23 cellular contexts compared by ENCODE assay signal in genomic region chr19:7386769-7387168, GRCh38. TPM values are rescaled to one million over a fixed set of nuclear protein-coding genes. Genes with fewer than 3 reads are reported as not detected.
DNase-seq lines count a peak whose midpoint lies in the region; ATAC-seq, FAIRE-seq and TF ChIP-seq lines count a peak whose summit lies in the region.
"Had no signal": no experiment of that assay in that cellular context is flagged by ENCODE, and none has a peak within 500 bp of the region (broad histone marks: within the 10 kb centered on the region; RNA-seq: fewer than 3 reads in every experiment).

No MANE protein-coding gene starts in this region.

- no peaks in the 10 kb centered on the region for H3K4me1 ChIP-seq in CD8-positive, alpha-beta T cell (ENCODE audit: insufficient read depth, low read length)
- H3K4me1 ChIP-seq in RWPE2 (ENCODE audit: insufficient read depth, poor library complexity, severe bottlenecking) (peaks cover 17% of the 10 kb centered on the region), H1 (replicated peaks in 1 of 4; ENCODE audit: control insufficient read depth in 3 of 4, insufficient read depth in 4 of 4, low read length in 3 of 4) (0 out of 7 replicates have a peak, but pooled peaks cover 0 to 2% (median 0%) of the 10 kb centered on the region in 4 experiments)
- H3K4me1 ChIP-seq: ascending aorta, right atrium auricular region had no signal

- no peak for FAIRE-seq in H1 (lab: Jason Lieb, UNC)
- FAIRE-seq: A204.1, D721Med, pancreas had no signal

- H3K36me3 ChIP-seq in CD8-positive, alpha-beta T cell (ENCODE audit: insufficient read depth, low read length): peaks cover 57% of the 10 kb centered on the region
- peaks cover 8% of the 10 kb centered on the region for H3K36me3 ChIP-seq in RWPE2 (ENCODE audit: low read depth)
- H3K36me3 ChIP-seq in H1 (ENCODE audit: control insufficient read depth in 2 of 4, insufficient read depth in 4 of 4, low read length in 3 of 4): no peaks in the 10 kb centered on the region
- no peaks in the 10 kb centered on the region for H3K36me3 ChIP-seq in brain microvascular endothelial cell (replicated peaks)
- H3K36me3 ChIP-seq: pancreas, right atrium auricular region had no signal

- CTCF ChIA-PET in activated CD8-positive, alpha-beta memory T cell treated with anti-CD3 and anti-CD28 coated beads, Interleukin-2, amount 10 ng/mL, durations not matched to agents 7 days and 5 days (lab: Charles Lee): interaction anchor here (0.8 to 1.2 kb wide), 3 partner anchors 9 to 412 kb away, joined by 3 to 4 read pairs (median 4); no protein-coding TSS in a partner anchor
- CTCF ChIA-PET in CD8-positive, alpha-beta T cell (lab: Charles Lee): interaction anchor here (0.9 to 1.6 kb wide), 5 partner anchors 9 to 58 kb away, joined by 3 to 5 read pairs (median 5); no protein-coding TSS in a partner anchor
- CTCF ChIA-PET in H1 (lab: Charles Lee; ENCODE audit: partially characterized antibody): interaction anchor here (0.6 to 2.1 kb wide), 10 partner anchors 9 to 1162 kb away, joined by 3 to 7 read pairs (median 3); no protein-coding TSS in a partner anchor

- DNase-seq in activated CD8-positive, alpha-beta memory T cell treated with anti-CD3 and anti-CD28 coated beads, Interleukin-2, amount 10 ng/mL, durations not matched to agents 7 days and 5 days: no peak
- DNase-seq in activated CD8-positive, alpha-beta memory T cell treated with anti-CD3 and anti-CD28 coated beads, Interleukin-2, amount 50 U/mL, for 48 hours: no peak
- no peak for DNase-seq in CD8-positive, alpha-beta T cell
- DNase-seq in RWPE2 (ENCODE audit: low spot score) (no peak), H1 (ENCODE audit: low read depth in 1 of 2, low spot score in 2 of 2) (no peak), brain microvascular endothelial cell (no peak), left lobe of liver (ENCODE audit: low spot score) (no peak)
- DNase-seq in activated CD4-positive, CD25-positive, alpha-beta regulatory T cell treated with anti-CD3 and anti-CD28 coated beads, Interleukin-2, amount 50 U/mL, for 72 hours: no peak
- DNase-seq: activated naive CD4-positive, alpha-beta T cell treated with anti-CD3 and anti-CD28 coated beads, Interleukin-2, amount 10 ng/mL, durations not matched to agents 7 days and 5 days; erythroblast; foreskin fibroblast; Kasumi-1; left lung; NCI-H1092; NCI-H1930; NCI-H2227 treated with DMSO at 0.1 percent for 48 hours; T1000 had no signal

- no peak overlapping the region for H3K27ac ChIP-seq in CD8-positive, alpha-beta T cell (ENCODE audit: low read depth, low read length)
- H3K27ac ChIP-seq in RWPE2 (ENCODE audit: poor library complexity, severe bottlenecking) (peak overlapping the region; percentile 22), H1 (ENCODE audit: low read depth, low read length) (no peak overlapping the region), brain microvascular endothelial cell (no peak overlapping the region)
- H3K27ac ChIP-seq: ascending aorta, left lung, right atrium auricular region had no signal

- H4K5ac ChIP-seq in H1 (ENCODE audit: insufficient read length, low read depth, low read length): no peak overlapping the region

- no peak overlapping the region for H3K14ac ChIP-seq in H1 (ENCODE audit: insufficient read length)

- H3K23me2 ChIP-seq in H1 (ENCODE audit: low read depth, low read length): no peaks in the 10 kb centered on the region

- H3K23ac ChIP-seq in H1 (ENCODE audit: insufficient read length): no peak overlapping the region

- POLR2A ChIA-PET in CD8-positive, alpha-beta T cell (lab: Charles Lee): interaction anchor here (1.0 to 1.3 kb wide), 2 partner anchors 8 to 38 kb away, joined by 3 to 4 read pairs; partner anchors contain the start of gene ARHGEF18
- POLR2A ChIA-PET in H1 (lab: Charles Lee; ENCODE audit: partially characterized antibody): interaction anchor here (0.9 to 1.2 kb wide), 2 partner anchors 9 to 288 kb away, joined by 3 to 5 read pairs; no protein-coding TSS in a partner anchor

- peak overlapping the region; percentile 83 for H3K27ac Mint-ChIP-seq in activated CD8-positive, alpha-beta memory T cell treated with anti-CD3 and anti-CD28 coated beads, Interleukin-2, amount 10 ng/mL, durations not matched to agents 7 days and 5 days
- peak overlapping the region; percentile 80 for H3K27ac Mint-ChIP-seq in CD8-positive, alpha-beta T cell
- H3K27ac Mint-ChIP-seq: activated naive CD4-positive, alpha-beta T cell treated with anti-CD3 and anti-CD28 coated beads, Interleukin-2, amount 10 ng/mL, durations not matched to agents 7 days and 5 days; nephron had no signal

- H2BK12ac ChIP-seq in H1 (ENCODE audit: low read depth, low read length): 0 out of 2 replicates have a peak overlapping the region, but pooled peaks have one; percentile 62

- TF ChIP-seq CTCF in CD8-positive, alpha-beta T cell (IDR thresholded peaks at IDR 0.05): no peak
- TF ChIP-seq CTCF in RWPE2 (IDR thresholded peaks at IDR 0.05; ENCODE audit: poor library complexity, severe bottlenecking): no peak
- TF ChIP-seq CTCF in H1 (IDR thresholded peaks at IDR 0.05; ENCODE audit: control extremely low read depth in 1 of 3, insufficient read depth in 1 of 3, low read depth in 1 of 3, low read length in 3 of 3): no peak
- no peak for TF ChIP-seq CTCF in brain microvascular endothelial cell (IDR thresholded peaks at IDR 0.05; ENCODE audit: low read depth, low read length, missing control alignments)

- no peak overlapping the region for H3K4me3 ChIP-seq in CD8-positive, alpha-beta T cell (ENCODE audit: low read depth, low read length)
- H3K4me3 ChIP-seq in RWPE2 (ENCODE audit: severe bottlenecking) (no peak overlapping the region), H1 (ENCODE audit: extremely low read depth in 1 of 4, insufficient read depth in 2 of 4, low read depth in 3 of 4, low read length in 4 of 4) (no peak overlapping the region), brain microvascular endothelial cell (ENCODE audit: low read depth, low read length) (no peak overlapping the region)
- H3K4me3 ChIP-seq: ascending aorta, left lung, pancreas, right atrium auricular region had no signal

- no peak overlapping the region for H4K8ac ChIP-seq in H1 (ENCODE audit: extremely low read depth, insufficient read depth, low read length)

- H3K36me3 Mint-ChIP-seq in activated CD8-positive, alpha-beta memory T cell treated with anti-CD3 and anti-CD28 coated beads, Interleukin-2, amount 10 ng/mL, durations not matched to agents 7 days and 5 days: peaks cover 16% of the 10 kb centered on the region
- H3K36me3 Mint-ChIP-seq in CD8-positive, alpha-beta T cell: peaks cover 79% of the 10 kb centered on the region

- intact Hi-C loops in CD8-positive, alpha-beta T cell (cut with DNase I, micrococcal nuclease): no loop called here

- 0 out of 2 replicates have a peak overlapping the region, but pooled peaks have one; percentile 2 for H2BK15ac ChIP-seq in H1 (ENCODE audit: low read length)

- no peak overlapping the region for H3K9ac ChIP-seq in H1 (replicated peaks in 1 of 4; ENCODE audit: extremely low read depth in 1 of 4, low read depth in 3 of 4, low read length in 3 of 4)

- TF ChIP-seq EP300 in H1 (IDR thresholded peaks at IDR 0.05; ENCODE audit: borderline replicate concordance in 1 of 2, low read depth in 2 of 2, low read length in 2 of 2): no peak

- no peak overlapping the region for H2AK5ac ChIP-seq in H1 (ENCODE audit: low read depth, low read length)

- no peaks in the 10 kb centered on the region for H3K79me1 ChIP-seq in H1 (ENCODE audit: low read depth, low read length)

- no peak overlapping the region for H2AFZ ChIP-seq in H1 (ENCODE audit: low read length)

- H3K79me2 ChIP-seq in H1 (ENCODE audit: control insufficient read depth in 1 of 2, insufficient read depth in 2 of 2, low read length in 2 of 2): no peaks in the 10 kb centered on the region

- 87% methylated on average over 8 of the region's 8 CpGs; no CpG with 5 or more reads in 1 of the 2 experiments for WGBS in H1 (ENCODE audit: extremely low coverage in 1 of 2, insufficient coverage in 1 of 2, insufficient read length in 1 of 2, insufficient replicate concordance in 2 of 2, low coverage in 1 of 2, low lambda C conversion rate in 2 of 2, missing lambda C conversion rate in 1 of 2), 2 experiments

- peaks cover 12% of the 10 kb centered on the region for H3K4me1 Mint-ChIP-seq in activated CD8-positive, alpha-beta memory T cell treated with anti-CD3 and anti-CD28 coated beads, Interleukin-2, amount 10 ng/mL, durations not matched to agents 7 days and 5 days
- peaks cover 14% of the 10 kb centered on the region for H3K4me1 Mint-ChIP-seq in CD8-positive, alpha-beta T cell (ENCODE audit: low read depth)
- H3K4me1 Mint-ChIP-seq: activated naive CD4-positive, alpha-beta T cell treated with anti-CD3 and anti-CD28 coated beads, Interleukin-2, amount 10 ng/mL, durations not matched to agents 7 days and 5 days; nephron had no signal

- no peak for TF ChIP-seq RAD21 in H1 (IDR thresholded peaks at IDR 0.05 in 1 of 2, conservative IDR thresholded peaks at IDR 0.05 in 1 of 2; ENCODE audit: low read depth in 2 of 2, low read length in 2 of 2)

- no peak overlapping the region for H2BK20ac ChIP-seq in H1 (ENCODE audit: low read length)

- no peak overlapping the region for H3K4ac ChIP-seq in H1 (replicated peaks; ENCODE audit: insufficient read length, low read depth, low read length)

- no peaks in the 10 kb centered on the region for H3K27me3 ChIP-seq in CD8-positive, alpha-beta T cell (ENCODE audit: insufficient read depth, low read length)
- no peaks in the 10 kb centered on the region for H3K27me3 ChIP-seq in RWPE2 (ENCODE audit: insufficient read depth, poor library complexity, severe bottlenecking)
- no peaks in the 10 kb centered on the region for H3K27me3 ChIP-seq in H1 (replicated peaks in 1 of 4; ENCODE audit: control insufficient read depth in 3 of 4, extremely low read depth in 1 of 4, insufficient read depth in 3 of 4, low read length in 3 of 4)
- H3K27me3 ChIP-seq in brain microvascular endothelial cell (replicated peaks): no peaks in the 10 kb centered on the region
- H3K27me3 ChIP-seq: ascending aorta, left lung, pancreas, right atrium auricular region had no signal

- H3K9me3 ChIP-seq in CD8-positive, alpha-beta T cell (ENCODE audit: low read length): no peaks in the 10 kb centered on the region
- no peaks in the 10 kb centered on the region for H3K9me3 ChIP-seq in RWPE2 (ENCODE audit: severe bottlenecking)
- no peaks in the 10 kb centered on the region for H3K9me3 ChIP-seq in H1 (ENCODE audit: insufficient read depth in 2 of 2, low read depth in 1 of 2, low read length in 1 of 2)
- H3K9me3 ChIP-seq: ascending aorta, left lung, pancreas, right atrium auricular region had no signal

- no peak overlapping the region for H3K4me2 ChIP-seq in H1 (ENCODE audit: insufficient read depth in 1 of 2, low read depth in 2 of 2, low read length in 2 of 2)

- H3K18ac ChIP-seq in H1 (ENCODE audit: extremely low read depth, low read length): no peak overlapping the region

- H3K4me3 Mint-ChIP-seq in activated CD8-positive, alpha-beta memory T cell treated with anti-CD3 and anti-CD28 coated beads, Interleukin-2, amount 10 ng/mL, durations not matched to agents 7 days and 5 days: peak overlapping the region; percentile 55
- no peak overlapping the region for H3K4me3 Mint-ChIP-seq in CD8-positive, alpha-beta T cell
- H3K4me3 Mint-ChIP-seq: activated naive CD4-positive, alpha-beta T cell treated with anti-CD3 and anti-CD28 coated beads, Interleukin-2, amount 10 ng/mL, durations not matched to agents 7 days and 5 days; nephron had no signal

- no peak overlapping the region for H3K56ac ChIP-seq in H1 (replicated peaks; ENCODE audit: insufficient read length, low read depth, low read length)

- no peak for TF ChIP-seq POLR2A in H1 (IDR thresholded peaks at IDR 0.05; ENCODE audit: control extremely low read depth in 1 of 2, low read depth in 2 of 2, low read length in 2 of 2)

- in situ Hi-C loops in brain microvascular endothelial cell (cut with HindIII; ENCODE audit: low pct_ligation_motif_present, low sequenced_read_pairs): no loop called here

- no peak overlapping the region for H4K91ac ChIP-seq in H1 (replicated peaks; ENCODE audit: insufficient read length, low read length)

- no peak overlapping the region for H2BK120ac ChIP-seq in H1 (replicated peaks; ENCODE audit: low read depth, low read length)

- no peak for ATAC-seq in activated CD8-positive, alpha-beta memory T cell treated with anti-CD3 and anti-CD28 coated beads, Interleukin-2, amount 10 ng/mL, durations not matched to agents 7 days and 5 days
- no peak for ATAC-seq in CD8-positive, alpha-beta T cell
- no peak for ATAC-seq in RWPE2 (ENCODE audit: low read depth)
- no peak for ATAC-seq in left lobe of liver

- H2BK5ac ChIP-seq in H1 (ENCODE audit: low read depth, low read length): no peak overlapping the region

- H4K20me1 ChIP-seq in H1 (replicated peaks in 1 of 2; ENCODE audit: control insufficient read depth in 1 of 2, insufficient read depth in 2 of 2, low read length in 2 of 2): no peaks in the 10 kb centered on the region

- no peaks in the 10 kb centered on the region for H3K9me3 Mint-ChIP-seq in activated CD8-positive, alpha-beta memory T cell treated with anti-CD3 and anti-CD28 coated beads, Interleukin-2, amount 10 ng/mL, durations not matched to agents 7 days and 5 days (ENCODE audit: low read depth)
- no peaks in the 10 kb centered on the region for H3K9me3 Mint-ChIP-seq in CD8-positive, alpha-beta T cell
- H3K9me3 Mint-ChIP-seq: activated naive CD4-positive, alpha-beta T cell treated with anti-CD3 and anti-CD28 coated beads, Interleukin-2, amount 10 ng/mL, durations not matched to agents 7 days and 5 days; nephron had no signal

- no peaks in the 10 kb centered on the region for H3K27me3 Mint-ChIP-seq in activated CD8-positive, alpha-beta memory T cell treated with anti-CD3 and anti-CD28 coated beads, Interleukin-2, amount 10 ng/mL, durations not matched to agents 7 days and 5 days
- no peaks in the 10 kb centered on the region for H3K27me3 Mint-ChIP-seq in CD8-positive, alpha-beta T cell (ENCODE audit: low read depth)
- H3K27me3 Mint-ChIP-seq: activated naive CD4-positive, alpha-beta T cell treated with anti-CD3 and anti-CD28 coated beads, Interleukin-2, amount 10 ng/mL, durations not matched to agents 7 days and 5 days had no signal

RNA-seq across cellular contexts. Expression of gene ARHGEF18, which starts 38.0 kb away (rescaled TPM):
- 10 to 100 TPM; 43.6 to 56.4 TPM for total RNA-seq in activated CD8-positive, alpha-beta memory T cell treated with anti-CD3 and anti-CD28 coated beads, Interleukin-2, amount 10 ng/mL, durations not matched to agents 7 days and 5 days
- 10 to 100 TPM; 78.8 to 81.0 TPM for total RNA-seq in CD8-positive, alpha-beta T cell
- total RNA-seq in H1 (2021; fragmentation: NEBNext Ultra II Directional; extraction: Animal tissue kit (Norgen Biotek cat#: 25700)): 35.9 and 36.8 TPM in 2 replicates
- 12.2 and 17.4 TPM in 2 replicates for polyA plus RNA-seq in H1 (2011; rRNA removed)
- polyA plus RNA-seq in H1 (2011; cell fraction: cytosol; rRNA removed): 17.4 TPM
- polyA plus RNA-seq in H1 (2011; cell fraction: nucleus; rRNA removed): 25.3 TPM
- 20.2 to 26.9 TPM (median 23.4 TPM) in 4 replicates for polyA plus RNA-seq in H1 (2012, experiment 1 of 2)
- polyA plus RNA-seq in H1 (2012, experiment 2 of 2): 17.9 TPM
- 17.7 TPM for polyA plus RNA-seq in H1 (2013, experiment 1 of 2)
- polyA plus RNA-seq in H1 (2013, experiment 2 of 2): 17.2 TPM
- 8.3 and 9.1 TPM in 2 replicates for polyA minus RNA-seq in H1 (2011; rRNA and poly(A)+ RNA removed)
- 20.8 TPM for polyA minus RNA-seq in H1 (2011; cell fraction: cytosol; rRNA and poly(A)+ RNA removed)
- polyA minus RNA-seq in H1 (2011; cell fraction: nucleus; rRNA and poly(A)+ RNA removed): 15.8 TPM
- 16.4 TPM for total RNA-seq in left lobe of liver
